ENCODE assay signal across 8 cellular contexts in the genomic region with DNA sequence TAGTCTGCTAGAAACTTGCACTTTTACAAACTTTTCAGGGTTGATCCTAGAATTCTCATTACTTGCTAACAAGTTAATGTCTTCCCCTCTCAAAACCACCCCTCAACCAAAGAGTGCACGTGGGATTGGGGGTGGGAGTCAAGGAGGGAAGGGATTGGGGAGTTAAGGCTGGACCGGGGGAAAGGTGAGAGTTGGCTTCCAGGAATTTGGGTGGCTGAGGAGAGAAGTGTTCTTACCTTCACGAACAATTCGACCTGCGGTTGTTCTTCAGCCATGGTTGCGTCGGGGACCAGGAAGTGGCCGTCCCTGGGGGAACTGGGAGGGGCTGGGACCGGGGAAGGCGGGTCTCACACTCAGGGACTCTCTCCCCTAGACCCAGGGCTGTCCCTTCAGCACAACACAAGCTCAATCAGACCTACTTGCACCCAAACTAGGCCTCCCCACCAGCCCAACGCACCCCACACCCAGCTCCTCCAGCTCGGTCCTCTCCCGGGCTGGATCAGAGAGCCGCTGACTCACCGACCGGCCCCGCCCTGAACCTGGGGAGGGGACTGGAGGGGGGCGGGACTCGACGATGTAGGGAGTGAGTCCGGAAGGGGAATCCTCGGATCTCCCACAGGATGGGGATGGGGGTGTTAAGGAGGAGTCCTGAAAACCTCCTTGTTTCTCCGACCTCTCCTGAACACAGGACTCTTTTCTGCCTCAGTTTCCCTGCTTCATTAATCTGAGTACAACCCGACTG. TPM values are rescaled to one million over a fixed set of nuclear protein-coding genes. Genes with fewer than 3 reads are reported as not detected.
DNase-seq lines count a peak whose midpoint lies in the region; ATAC-seq, FAIRE-seq and TF ChIP-seq lines count a peak whose summit lies in the region.

A gene (minus strand): TSS at position 505 of the 742 bp plus-strand sequence. CDS start 230 bp downstream, at position 275.

- peak within 1 kb of the TSS; percentile 92 for H3K27ac Mint-ChIP-seq in central memory CD8-positive, alpha-beta T cell (ENCODE audit: low read depth)

- TF ChIP-seq POLR2A in H54 (IDR thresholded peaks at IDR 0.05; ENCODE audit: low read depth, low read length), result peak; percentile 88

- no peaks in the 10 kb centered on the region for H3K9me3 ChIP-seq in kidney (ENCODE audit: control insufficient read depth in 1 of 2, low read length in 2 of 2)

- FAIRE-seq in H54 (lab: Jason Lieb, UNC) (no peak), kidney (lab: Jason Lieb, UNC) (no peak)

- no peak for TF ChIP-seq CTCF in kidney (IDR thresholded peaks at IDR 0.05; ENCODE audit: borderline replicate concordance, extremely low read depth, insufficient read depth)

- peak within 1 kb of the TSS; percentile 98 to 100 for H3K4me3 ChIP-seq in kidney (ENCODE audit: low read length in 2 of 2)

- intact Hi-C loops in kidney (cut with DNase I), result no loop called here

- H3K4me1 ChIP-seq in kidney (ENCODE audit: control insufficient read depth in 1 of 2, insufficient read depth in 1 of 2, low read depth in 1 of 2, low read length in 2 of 2), result peaks cover 32 to 37% of the 10 kb centered on the region in 2 donors

- peak within 1 kb of the TSS; percentile 98 to 99 for H3K27ac ChIP-seq in kidney (ENCODE audit: low read depth in 2 of 2, low read length in 2 of 2)

- H3K4me1 Mint-ChIP-seq in central memory CD8-positive, alpha-beta T cell, result peaks cover 78% of the 10 kb centered on the region

- H3K27me3 Mint-ChIP-seq in central memory CD8-positive, alpha-beta T cell, result no peaks in the 10 kb centered on the region

- peaks cover 14 to 24% of the 10 kb centered on the region in 2 donors for H3K36me3 ChIP-seq in kidney (ENCODE audit: control insufficient read depth in 1 of 2, insufficient read depth in 2 of 2, low read length in 2 of 2)

- H3K9me3 Mint-ChIP-seq in central memory CD8-positive, alpha-beta T cell, result no peaks in the 10 kb centered on the region

- peak; percentile 34 to 36 for ATAC-seq in activated CD4-positive, CD25-positive, alpha-beta regulatory T cell treated with anti-CD3 and anti-CD28 coated beads, Interleukin-2, amount 50 U/mL, for 24 hours
- peak; percentile 7 for ATAC-seq in central memory CD8-positive, alpha-beta T cell (replicated peaks; ENCODE audit: extremely low read depth, poor library complexity, severe bottlenecking)

- peak within 1 kb of the TSS; percentile 99 for H3K9ac ChIP-seq in kidney (ENCODE audit: low read length in 2 of 2)

- H3K36me3 Mint-ChIP-seq in central memory CD8-positive, alpha-beta T cell (ENCODE audit: insufficient read depth), result peaks cover 61% of the 10 kb centered on the region

- peak within 1 kb of the TSS; percentile 96 for H3K4me3 Mint-ChIP-seq in central memory CD8-positive, alpha-beta T cell

- DNase-seq in C1 segment of cervical spinal cord (lab: John Stamatoyannopoulos, UW), result peak in 8 of 14 donors; percentile 30 to 74 (median 48)
- peak; percentile 75 for DNase-seq in H54 (ENCODE audit: insufficient read length, low spot score)
- peak; percentile 84 for DNase-seq in NCI-H345 (lab: John Stamatoyannopoulos, UW)
- no peak for DNase-seq in central memory CD8-positive, alpha-beta T cell (ENCODE audit: low spot score in 2 of 2)
- DNase-seq in kidney, result peak; percentile 96
- DNase-seq in stimulated activated CD4-positive, alpha-beta T cell treated with anti-CD3 and anti-CD28 coated beads, Interleukin-1b, Interleukin-23, amount 100 ng/mL, for 24 hours (ENCODE audit: low read depth in 4 of 4, low spot score in 1 of 4), result peak in 3 of 4 experiments; percentile 52 to 84 (median 69)
- DNase-seq in midbrain (lab: John Stamatoyannopoulos, UW), result no peak

RNA-seq across cellular contexts. Expression of the gene that starts here (rescaled TPM):
- total RNA-seq in kidney, result 456 TPM
- polyA plus RNA-seq in kidney (ENCODE audit: insufficient read depth, low read depth, low replicate concordance), result 489 TPM

Comparison
In these comparisons a context has a peak if more than half of its experiments do, and no peak if none do; other contexts are left out.
1. DNase-seq: peak in C1 segment of cervical spinal cord (8 of 14), H54 (single experiment), NCI-H345 (single experiment), kidney (single experiment) and stimulated activated CD4-positive, alpha-beta T cell treated with anti-CD3 and anti-CD28 coated beads, Interleukin-1b, Interleukin-23, amount 100 ng/mL, for 24 hours (3 of 4); none in central memory CD8-positive, alpha-beta T cell (0 of 2) and midbrain (single experiment).